ENCODE assay signal across 27 cellular contexts in the genomic region with DNA sequence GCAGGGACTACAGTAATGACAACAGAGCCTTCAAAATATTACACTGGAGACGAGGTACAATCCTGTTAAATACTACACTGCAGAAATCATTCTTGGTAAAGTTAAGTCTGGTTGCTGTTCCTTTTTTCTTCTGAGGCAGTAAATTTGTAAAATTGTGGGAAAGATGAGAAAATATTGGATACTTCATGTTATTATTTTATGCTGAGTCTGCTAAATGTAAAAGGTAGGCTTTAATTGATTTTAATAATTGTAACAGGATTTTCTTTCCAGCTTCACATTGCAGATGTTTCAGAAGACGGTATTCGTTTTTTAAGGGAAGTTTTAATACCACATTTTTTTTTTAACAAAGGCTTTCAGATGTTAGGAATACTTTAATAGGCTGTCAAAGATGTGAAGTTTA.
"Had no signal": no experiment of that assay in that cellular context is flagged by ENCODE, and none has a peak within 500 bp of the region (broad histone marks: within the 10 kb centered on the region; RNA-seq: fewer than 3 reads in every experiment).

No MANE protein-coding gene starts in this region.

- H3K4me1 Mint-ChIP-seq: WTC11 had no signal

- H3K27me3 Mint-ChIP-seq: activated naive CD8-positive, alpha-beta T cell had no signal

- H3K27ac Mint-ChIP-seq: activated T-helper 1 cell treated with anti-CD3 and anti-CD28 coated beads, Interleukin-12 subunit alpha, Interleukin-12 subunit beta, Interleukin-2, Interleukin-4 antibody, amounts not matched to agents 30 ng/mL and 10 ng/mL and 1 ng/mL, durations not matched to agents 14 hours and 24 hours and 36 hours; WTC11 had no signal

- H3K9me3 Mint-ChIP-seq: activated T-helper 1 cell treated with anti-CD3 and anti-CD28 coated beads, Interleukin-12 subunit alpha, Interleukin-12 subunit beta, Interleukin-2, Interleukin-4 antibody, amounts not matched to agents 30 ng/mL and 10 ng/mL and 1 ng/mL, durations not matched to agents 14 hours and 24 hours and 36 hours; WTC11 had no signal

- H3K4me3 Mint-ChIP-seq: activated CD8-positive, alpha-beta T cell treated with anti-CD3 and anti-CD28 coated beads, Interleukin-2, amount 10 ng/mL, durations not matched to agents 7 days and 5 days; activated naive CD8-positive, alpha-beta T cell; activated T-helper 1 cell treated with anti-CD3 and anti-CD28 coated beads, Interleukin-12 subunit alpha, Interleukin-12 subunit beta, Interleukin-2, Interleukin-4 antibody, amounts not matched to agents 30 ng/mL and 10 ng/mL and 1 ng/mL, durations not matched to agents 14 hours and 24 hours and 36 hours; WTC11 had no signal

- DNase-seq: activated CD4-positive, alpha-beta T cell treated with anti-CD3 and anti-CD28 coated beads for 48 hours; activated CD4-positive, alpha-beta T cell treated with anti-CD3 and anti-CD28 coated beads, Interleukin-2, amount 50 U/mL, for 4 hours; activated CD4-positive, CD25-positive, alpha-beta regulatory T cell treated with anti-CD3 and anti-CD28 coated beads, Interleukin-2, amount 50 U/mL, for 72 hours; activated CD8-positive, alpha-beta memory T cell treated with anti-CD3 and anti-CD28 coated beads, Interleukin-2, amount 50 U/mL, for 48 hours; activated CD8-positive, alpha-beta T cell treated with anti-CD3 and anti-CD28 coated beads, Interleukin-2, amount 10 ng/mL, durations not matched to agents 7 days and 5 days; activated effector memory CD4-positive, alpha-beta T cell treated with Interleukin-2 at 50 U/mL for 16 hours; activated naive CD4-positive, alpha-beta T cell; activated T-cell treated with anti-CD3 and anti-CD28 coated beads, Interleukin-2, amount 50 U/mL, for 1 hour; amygdala; brain microvascular endothelial cell; cerebellar nuclear complex; colonic mucosa; MM.1S; NCI-H1105 treated with DMSO at 0.1 percent for 48 hours; NCI-H1436 treated with DMSO at 0.1 percent for 48 hours; NCI-H187; NCI-H2081; NCI-H510A treated with DMSO at 0.1 percent for 48 hours; NCI-H69; Peyer's patch; Right ventricle myocardium superior; SJCRH30; SK-N-SH; SW 1271 had no signal

- ATAC-seq: activated CD8-positive, alpha-beta T cell treated with anti-CD3 and anti-CD28 coated beads, Interleukin-2, amount 10 ng/mL, durations not matched to agents 7 days and 5 days; WTC11 had no signal
